19 cellular contexts compared by ENCODE assay signal in the genomic region with DNA sequence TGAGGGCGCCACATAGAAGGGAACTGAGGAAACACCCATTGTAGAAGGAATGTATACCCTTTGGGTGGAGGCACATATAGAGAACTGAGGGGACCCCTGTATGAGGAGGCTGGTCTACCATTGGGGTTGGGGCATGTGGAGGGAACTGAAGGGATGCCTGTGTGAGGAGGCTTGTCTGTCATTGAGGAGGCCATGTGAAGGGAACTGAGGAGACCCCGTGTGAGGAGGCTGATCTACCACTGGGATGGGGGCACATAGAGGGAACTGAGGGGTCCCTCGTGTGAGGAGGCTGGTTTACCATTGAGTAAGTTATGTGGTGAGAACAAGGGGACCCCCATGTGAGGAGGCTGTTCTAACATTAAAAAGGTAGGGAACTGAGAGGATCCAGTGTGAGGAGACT.
"Had no signal": no experiment of that assay in that cellular context is flagged by ENCODE, and none has a peak within 500 bp of the region (broad histone marks: within the 10 kb centered on the region; RNA-seq: fewer than 3 reads in every experiment).

No MANE protein-coding gene starts in this region.

- FAIRE-seq: small intestine had no signal

- H3K27me3 ChIP-seq: brain microvascular endothelial cell, gastrocnemius medialis, left lung, right atrium auricular region had no signal

- H3K4me1 ChIP-seq: gastrocnemius medialis, heart right ventricle, left lung, prostate gland, right atrium auricular region had no signal

- DNase-seq: activated CD4-positive, alpha-beta T cell treated with anti-CD3 and anti-CD28 coated beads for 4 hours; activated CD8-positive, alpha-beta T cell treated with anti-CD3 and anti-CD28 coated beads for 36 hours; activated naive CD4-positive, alpha-beta T cell; activated naive CD8-positive, alpha-beta T cell treated with anti-CD3 and anti-CD28 coated beads, Interleukin-2, amount 50 U/mL, for 24 hours; activated T-cell treated with anti-CD3 and anti-CD28 coated beads, Interleukin-2, amount 50 U/mL, for 72 hours; anterior cingulate cortex; brain microvascular endothelial cell; cortex of kidney; effector CD4-positive, alpha-beta T cell; heart right ventricle; small intestine; stimulated activated CD4-positive, alpha-beta T cell treated with anti-CD3 and anti-CD28 coated beads, Interleukin-4, amount 100 ng/mL, for 1 hour; T-helper 9 cell had no signal

- H3K9me3 ChIP-seq: gastrocnemius medialis, prostate gland had no signal

- ATAC-seq: activated CD8-positive, alpha-beta T cell treated with anti-CD3 and anti-CD28 coated beads for 36 hours; activated naive CD8-positive, alpha-beta T cell treated with anti-CD3 and anti-CD28 coated beads, Interleukin-2, amount 50 U/mL, for 24 hours; activated T-cell treated with anti-CD3 and anti-CD28 coated beads, Interleukin-2, amount 50 U/mL, for 72 hours; esophagus mucosa; gastrocnemius medialis; heart right ventricle; left lung; stimulated activated naive CD8-positive, alpha-beta T cell treated with anti-CD3 and anti-CD28 coated beads, Interleukin-15, amount 100 ng/mL, for 72 hours had no signal

- H3K36me3 ChIP-seq: brain microvascular endothelial cell, gastrocnemius medialis, heart right ventricle, left lung, prostate gland, right atrium auricular region had no signal

- H3K4me3 ChIP-seq: gastrocnemius medialis, heart right ventricle, left lung, prostate gland, right atrium auricular region had no signal

- H3K27ac ChIP-seq: brain microvascular endothelial cell, gastrocnemius medialis, heart right ventricle, left lung, prostate gland, right atrium auricular region had no signal
